8 cellular contexts compared by ENCODE assay signal in the genomic region with DNA sequence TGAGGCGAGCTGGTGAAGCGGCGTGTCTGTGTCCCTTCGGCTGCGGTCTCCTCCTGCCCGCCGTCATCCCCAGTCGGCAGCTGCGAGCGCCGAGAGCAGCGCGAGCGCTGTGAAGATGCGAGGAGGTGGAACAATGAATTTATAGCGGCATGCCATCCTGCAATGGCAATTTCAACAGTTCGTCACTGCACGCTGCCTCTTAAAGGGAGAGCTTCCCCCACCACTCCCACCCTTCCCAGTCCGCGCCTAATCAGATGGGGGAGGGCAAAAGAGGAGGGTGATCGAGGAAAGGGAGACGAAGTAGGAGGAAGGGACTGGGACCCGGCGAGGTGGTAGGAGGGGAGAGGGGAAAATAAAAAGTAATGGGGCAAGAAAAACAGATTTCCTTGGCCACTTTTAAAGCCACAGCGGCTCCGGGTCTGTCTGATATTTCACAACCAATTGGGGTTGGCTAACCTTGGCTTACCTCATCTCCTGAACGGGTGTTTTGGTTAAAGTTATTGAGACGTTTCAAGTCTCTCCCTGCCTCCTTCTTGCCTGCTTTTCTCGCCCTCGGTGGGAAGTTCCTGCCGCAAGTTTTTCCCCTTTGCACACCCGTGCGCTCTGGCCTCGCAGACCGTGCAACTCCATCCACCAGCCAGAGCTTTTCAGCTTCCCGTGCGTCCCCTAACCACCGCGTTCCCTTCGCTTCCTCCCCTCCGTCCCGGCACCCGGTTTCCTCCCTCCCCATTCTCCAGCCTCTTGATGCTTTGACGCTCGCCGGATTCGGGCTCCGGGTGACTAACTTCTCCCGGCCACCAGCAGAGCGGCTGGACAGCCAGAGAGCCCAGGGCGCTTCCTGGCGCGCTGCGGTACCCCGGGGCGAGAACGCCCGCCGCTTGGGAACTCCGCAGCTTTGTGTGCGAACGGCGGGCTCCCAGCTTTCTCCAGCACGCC. TPM values are rescaled to one million over a fixed set of nuclear protein-coding genes. Genes with fewer than 3 reads are reported as not detected.
DNase-seq lines count a peak whose midpoint lies in the region; ATAC-seq, FAIRE-seq and TF ChIP-seq lines count a peak whose summit lies in the region.

Gene ADAMTS5 (minus strand): TSS at position 111 of the 936 bp plus-strand sequence. CDS start 697 bp downstream, outside the sequence.

- peak; percentile 16; the same call in 1 of the 2 replicates for TF ChIP-seq CTCF in AG04450 (IDR thresholded peaks at IDR 0.05; ENCODE audit: low read depth, low read length)
- no peak for TF ChIP-seq CTCF in astrocyte of the spinal cord (IDR thresholded peaks at IDR 0.05; ENCODE audit: low read depth, low read length)
- TF ChIP-seq CTCF in smooth muscle cell (IDR thresholded peaks at IDR 0.05; ENCODE audit: borderline replicate concordance, insufficient read depth, poor library complexity, severe bottlenecking): no peak

- H3K9ac ChIP-seq in HUES64 (ENCODE audit: low read depth, low read length): peak within 1 kb of the TSS; percentile 58
- peak within 1 kb of the TSS; percentile 45 for H3K9ac ChIP-seq in smooth muscle cell (ENCODE audit: low read depth)

- H3K27ac Mint-ChIP-seq in activated CD8-positive, alpha-beta memory T cell treated with anti-CD3 and anti-CD28 coated beads, Interleukin-2, amount 10 ng/mL, durations not matched to agents 7 days and 5 days: no peak within 1 kb of the TSS

- under 1% methylated on average over 61 of the region's 64 CpGs for WGBS in HUES64
- WGBS in smooth muscle cell (ENCODE audit: low lambda C conversion rate): under 1% methylated on average over 64 of the region's 64 CpGs

- H3K9me3 ChIP-seq in AG04450 (ENCODE audit: control insufficient read depth, insufficient read depth, low read length) (no peaks in the 10 kb centered on the region; the same call in 1 of the 2 replicates), HUES64 (ENCODE audit: insufficient read depth, low read depth, low read length) (no peaks in the 10 kb centered on the region), iPS-18c (ENCODE audit: control insufficient read depth, insufficient read depth, low read length) (no peaks in the 10 kb centered on the region), smooth muscle cell (replicated peaks; ENCODE audit: low read depth) (no peaks in the 10 kb centered on the region)

- H3K27ac ChIP-seq in AG04450 (ENCODE audit: low read depth, low read length): peak within 1 kb of the TSS; percentile 60
- no peak within 1 kb of the TSS for H3K27ac ChIP-seq in HUES64 (ENCODE audit: low read depth, low read length)
- peak within 1 kb of the TSS; percentile 56 for H3K27ac ChIP-seq in smooth muscle cell (ENCODE audit: low read depth)

- H3K4me3 ChIP-seq in AG04450 (ENCODE audit: low read depth, low read length) (peak within 1 kb of the TSS; percentile 73), HUES64 (ENCODE audit: low read length) (peak within 1 kb of the TSS; percentile 67), astrocyte of the spinal cord (ENCODE audit: low read depth, low read length) (peak within 1 kb of the TSS; percentile 56), iPS-18c (ENCODE audit: insufficient read depth, low read depth, low read length) (peak within 1 kb of the TSS; percentile 75), smooth muscle cell (peak within 1 kb of the TSS; percentile 76)

- CTCF ChIA-PET in AG04450 (lab: Charles Lee): interaction anchor here (0.9 to 1.2 kb wide), 2 partner anchors 246 to 733 kb away, joined by 3 read pairs; no protein-coding TSS in a partner anchor
- CTCF ChIA-PET in activated CD8-positive, alpha-beta memory T cell treated with anti-CD3 and anti-CD28 coated beads, Interleukin-2, amount 10 ng/mL, durations not matched to agents 7 days and 5 days (lab: Charles Lee): no interaction called here

- H3K4me2 ChIP-seq in smooth muscle cell: peak within 1 kb of the TSS; percentile 94

- H3K27me3 ChIP-seq in AG04450 (ENCODE audit: control insufficient read depth, insufficient read depth, low read length): no peaks in the 10 kb centered on the region
- peaks cover 77% of the 10 kb centered on the region for H3K27me3 ChIP-seq in HUES64 (ENCODE audit: insufficient read depth, low read length)
- peaks cover 10% of the 10 kb centered on the region for H3K27me3 ChIP-seq in smooth muscle cell (ENCODE audit: low read depth)

- in situ Hi-C loops in astrocyte of the spinal cord (cut with HindIII; ENCODE audit: low sequenced_read_pairs): no loop called here

- H3K79me2 ChIP-seq in smooth muscle cell (ENCODE audit: low read depth): peaks cover 5% of the 10 kb centered on the region

- POLR2A ChIA-PET in AG04450 (lab: Yijun Ruan, JAX): interaction anchor here (0.6 to 1.4 kb wide), 10 partner anchors 15 to 603 kb away, joined by 3 to 14 read pairs (median 3); no protein-coding TSS in a partner anchor

- H3F3A ChIP-seq in smooth muscle cell (ENCODE audit: low read depth): no peaks in the 10 kb centered on the region

- DNase-seq in AG04450 (ENCODE audit: low read depth, low spot score) (no peak), astrocyte of the spinal cord (ENCODE audit: low read depth, low spot score) (peak; percentile 66), smooth muscle cell (lab: John Stamatoyannopoulos, UW; ENCODE audit: unreplicated experiment) (peak; percentile 31), GM19239 (ENCODE audit: insufficient read length, low spot score) (no peak)
- DNase-seq in activated CD8-positive, alpha-beta memory T cell treated with anti-CD3 and anti-CD28 coated beads, Interleukin-2, amount 10 ng/mL, durations not matched to agents 7 days and 5 days: no peak

- H3K4me1 Mint-ChIP-seq in activated CD8-positive, alpha-beta memory T cell treated with anti-CD3 and anti-CD28 coated beads, Interleukin-2, amount 10 ng/mL, durations not matched to agents 7 days and 5 days: no peaks in the 10 kb centered on the region

- H3K4me3 Mint-ChIP-seq in activated CD8-positive, alpha-beta memory T cell treated with anti-CD3 and anti-CD28 coated beads, Interleukin-2, amount 10 ng/mL, durations not matched to agents 7 days and 5 days: no peak within 1 kb of the TSS

- H3K36me3 ChIP-seq in HUES64 (ENCODE audit: insufficient read depth, low read length) (no peaks in the 10 kb centered on the region), smooth muscle cell (ENCODE audit: low read depth) (no peaks in the 10 kb centered on the region)

- peaks cover 45% of the 10 kb centered on the region for H3K27me3 Mint-ChIP-seq in activated CD8-positive, alpha-beta memory T cell treated with anti-CD3 and anti-CD28 coated beads, Interleukin-2, amount 10 ng/mL, durations not matched to agents 7 days and 5 days

- H3K4me1 ChIP-seq in HUES64 (ENCODE audit: insufficient read depth, low read length): peaks cover 10% of the 10 kb centered on the region
- H3K4me1 ChIP-seq in smooth muscle cell (ENCODE audit: low read depth): peaks cover 5% of the 10 kb centered on the region

- H3K36me3 Mint-ChIP-seq in activated CD8-positive, alpha-beta memory T cell treated with anti-CD3 and anti-CD28 coated beads, Interleukin-2, amount 10 ng/mL, durations not matched to agents 7 days and 5 days: no peaks in the 10 kb centered on the region

- no peaks in the 10 kb centered on the region for H3K9me3 Mint-ChIP-seq in activated CD8-positive, alpha-beta memory T cell treated with anti-CD3 and anti-CD28 coated beads, Interleukin-2, amount 10 ng/mL, durations not matched to agents 7 days and 5 days (ENCODE audit: low read depth)

- H2AFZ ChIP-seq in smooth muscle cell (ENCODE audit: low read depth): peak within 1 kb of the TSS; percentile 74

- no peak for ATAC-seq in activated CD8-positive, alpha-beta memory T cell treated with anti-CD3 and anti-CD28 coated beads, Interleukin-2, amount 10 ng/mL, durations not matched to agents 7 days and 5 days
- ATAC-seq in HG03354 (IDR thresholded peaks at IDR 0.05; ENCODE audit: poor library complexity, severe bottlenecking, unreplicated experiment): no peak

- no peaks in the 10 kb centered on the region for H4K20me1 ChIP-seq in smooth muscle cell (ENCODE audit: low read depth)

- no peak for FAIRE-seq in GM19239 (lab: Jason Lieb, UNC)

RNA-seq across cellular contexts. Expression of gene ADAMTS5, which starts in this region (rescaled TPM):
- 3.1 and 4.1 TPM in 2 replicates for polyA plus RNA-seq in AG04450 (2011; rRNA removed)
- 5.9 and 7.0 TPM in 2 replicates for polyA minus RNA-seq in AG04450 (2011; rRNA and poly(A)+ RNA removed)
- polyA plus RNA-seq in HUES64 (2013, experiment 1 of 2): 0.30 TPM
- 0.38 TPM for polyA plus RNA-seq in HUES64 (2013, experiment 2 of 2)
- total RNA-seq in smooth muscle cell: 15.5 and 18.4 TPM in 2 replicates
- polyA plus RNA-seq in smooth muscle cell: 6.5 and 7.6 TPM in 2 replicates
- not detected for total RNA-seq in activated CD8-positive, alpha-beta memory T cell treated with anti-CD3 and anti-CD28 coated beads, Interleukin-2, amount 10 ng/mL, durations not matched to agents 7 days and 5 days

Comparison
In these comparisons a context has a peak if more than half of its experiments do, and no peak if none do; other contexts are left out.
1. RNA of gene ADAMTS5 (total RNA-seq): 15.5 to 18.4 TPM in smooth muscle cell; not detected in activated CD8-positive, alpha-beta memory T cell treated with anti-CD3 and anti-CD28 coated beads, Interleukin-2, amount 10 ng/mL, durations not matched to agents 7 days and 5 days; every median in the first group is over 10 times any median in the second.
2. DNase-seq: peak in astrocyte of the spinal cord (single experiment) and smooth muscle cell (single experiment); none in AG04450 (single experiment), activated CD8-positive, alpha-beta memory T cell treated with anti-CD3 and anti-CD28 coated beads, Interleukin-2, amount 10 ng/mL, durations not matched to agents 7 days and 5 days (single experiment) and GM19239 (single experiment).
3. Peak in every context shown above with its lines, with median percentiles within 50 percentile points of each other: H3K4me3 ChIP-seq.